ENCODE assay signal across 1 cellular context in genomic region chr1:183195146-183195571, GRCh38.
TF ChIP-seq lines count a peak whose summit lies in the region.

No MANE protein-coding gene starts in this region.

TF ChIP-seq in GM12878, 131 proteins besides CTCF, POLR2A, EP300 and RAD21 (continued from another document):
- TF ChIP-seq ZNF592 (IDR thresholded peaks at IDR 0.05): no peak
- TF ChIP-seq ATF2 (IDR thresholded peaks at IDR 0.05; ENCODE audit: low read length): no peak
